In genomic region chr11:75781296-75781695, GRCh38 we compare ENCODE assay signal across 21 cellular contexts.
"Had no signal": no experiment of that assay in that cellular context is flagged by ENCODE, and none has a peak within 500 bp of the region (broad histone marks: within the 10 kb centered on the region; RNA-seq: fewer than 3 reads in every experiment).

No MANE protein-coding gene starts in this region.

- H3K9me3 ChIP-seq: SJCRH30 had no signal

- FAIRE-seq: HTR-8/SVneo, RCC 7860 had no signal

- H3K27me3 ChIP-seq: SJCRH30 had no signal

- H3K36me3 ChIP-seq: SJCRH30 had no signal

- ATAC-seq: SK-N-SH treated with all-trans-retinoic acid at 6 μM for 48 hours had no signal

- DNase-seq: KBM-7, NCI-H1092, NCI-H1105 treated with DMSO at 0.1 percent for 48 hours, NCI-H1417 treated with DMSO at 0.1 percent for 48 hours, NCI-H1694 treated with DMSO at 0.1 percent for 48 hours, NCI-H1930, NCI-H2081, NCI-H2107, NCI-H226, NCI-H446, NCI-H510A, NCI-H524 treated with DMSO at 0.1 percent for 48 hours, NCI-H69, NCI-H774, RPMI8226, SHP77 treated with DMSO at 0.1 percent for 48 hours, SJCRH30 had no signal

- H3K27ac ChIP-seq: HL-60, SJCRH30 had no signal

- H3K4me3 ChIP-seq: SJCRH30 had no signal

- H3K4me1 ChIP-seq: SJCRH30 had no signal
